Comparison of ENCODE assay signal across 8 cellular contexts in the genomic region with DNA sequence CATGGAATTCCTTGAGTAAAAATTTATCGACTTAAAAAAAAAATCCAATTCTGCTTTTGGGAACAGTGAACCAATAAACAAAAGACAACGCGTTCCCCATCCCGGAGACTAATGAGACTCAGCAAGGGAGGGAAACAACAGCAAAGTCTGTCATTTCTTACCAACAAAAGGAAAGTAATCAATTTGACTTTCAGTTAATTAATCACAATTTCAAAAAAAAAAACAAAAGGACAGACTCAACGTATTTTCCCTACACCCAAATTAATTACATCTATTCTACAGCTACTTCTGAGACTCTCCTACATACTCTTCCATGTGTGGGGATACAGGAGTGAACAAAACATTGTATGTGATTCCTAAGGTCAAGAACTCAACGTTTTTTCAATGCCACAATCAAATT. TPM values are rescaled to one million over a fixed set of nuclear protein-coding genes. Genes with fewer than 3 reads are reported as not detected.
DNase-seq lines count a peak whose midpoint lies in the region; ATAC-seq, FAIRE-seq and TF ChIP-seq lines count a peak whose summit lies in the region.

No MANE protein-coding gene starts in this region.

- H3K27me3 ChIP-seq in H7 (ENCODE audit: control insufficient read depth, insufficient read depth, low read length) = no peaks in the 10 kb centered on the region
- no peaks in the 10 kb centered on the region for H3K27me3 ChIP-seq in SJSA1 (replicated peaks)
- no peaks in the 10 kb centered on the region for H3K27me3 ChIP-seq in esophagus muscularis mucosa

- H3K27ac ChIP-seq in SJSA1 (0 out of 2 replicates have a peak overlapping the region, but pooled peaks have one; percentile 99), esophagus muscularis mucosa (replicated peaks in 1 of 4) (peak overlapping the region; percentile 96 to 99 (median 98))

- peak; percentile 25 for DNase-seq in H7
- peak in 1 of 2 experiments; percentile 25 for DNase-seq in SJSA1 (ENCODE audit: low read depth in 1 of 2, low spot score in 2 of 2)
- DNase-seq in esophagus muscularis mucosa (ENCODE audit: extremely low spot score) = no peak
- no peak for DNase-seq in retinal pigment epithelial cell (ENCODE audit: low read depth)
- DNase-seq in HTR-8/SVneo (ENCODE audit: insufficient read length, low spot score) = no peak
- no peak for DNase-seq in GOT3 (lab: John Stamatoyannopoulos, UW)
- DNase-seq in SIG-M5 (lab: John Stamatoyannopoulos, UW) = no peak
- DNase-seq in Right ventricle myocardium superior = no peak

- H3K36me3 ChIP-seq in H7 (replicated peaks; ENCODE audit: control insufficient read depth, insufficient read depth, low read length) = no peaks in the 10 kb centered on the region
- H3K36me3 ChIP-seq in SJSA1 = peaks cover 8% of the 10 kb centered on the region
- no peaks in the 10 kb centered on the region for H3K36me3 ChIP-seq in esophagus muscularis mucosa

- TF ChIP-seq CTCF in esophagus muscularis mucosa (IDR thresholded peaks at IDR 0.05) (no peak), retinal pigment epithelial cell (conservative IDR thresholded peaks at IDR 0.05; ENCODE audit: low read depth, low read length) (no peak)

- no peak for FAIRE-seq in HTR-8/SVneo (lab: Jason Lieb, UNC)

- H3K4me3 ChIP-seq in H7 (ENCODE audit: insufficient read depth, low read depth, low read length) (peak overlapping the region; percentile 29; the same call in 1 of the 2 replicates), SJSA1 (peak overlapping the region; percentile 99), esophagus muscularis mucosa (peak overlapping the region; percentile 88 to 97 (median 94)), retinal pigment epithelial cell (ENCODE audit: low read length) (peak overlapping the region; percentile 86)

- no peaks in the 10 kb centered on the region; the same call in 1 of the 2 replicates for H3K9me3 ChIP-seq in SJSA1 (replicated peaks)
- no peaks in the 10 kb centered on the region for H3K9me3 ChIP-seq in esophagus muscularis mucosa

- ATAC-seq in Right ventricle myocardium superior (ENCODE audit: poor library complexity) = no peak

- H3K4me1 ChIP-seq in SJSA1 (replicated peaks) (peaks cover 31% of the 10 kb centered on the region), esophagus muscularis mucosa (peaks cover 46 to 69% (median 65%) of the 10 kb centered on the region in 4 donors)

- WGBS in esophagus muscularis mucosa = 36% methylated on average over 6 of the region's 6 CpGs

- TF ChIP-seq EP300 in esophagus muscularis mucosa (IDR thresholded peaks at IDR 0.05) = no peak

- no peak for TF ChIP-seq POLR2A in esophagus muscularis mucosa (IDR thresholded peaks at IDR 0.05; ENCODE audit: low read depth)

- intact Hi-C loops in esophagus muscularis mucosa (cut with DNase I) (no loop called here), Right ventricle myocardium superior (cut with DNase I) (loop anchor here (10.0 kb wide), 1 partner anchor 70 kb away; no protein-coding TSS in a partner anchor)

RNA-seq across cellular contexts. Expression of a gene that starts 1.9 kb away (rescaled TPM):
- 64.6 and 72.1 TPM in 2 replicates for total RNA-seq in H7 (2014; rRNA removed; shearing (Covaris generic))
- total RNA-seq in SJSA1 (2014; rRNA removed; shearing (Covaris generic)) = 111 and 142 TPM in 2 replicates
- total RNA-seq in esophagus muscularis mucosa (100 to 1,000 TPM in 1 of 4 donors, 10 to 100 TPM in 3; 86.6 to 105 (median 90.4) TPM), Right ventricle myocardium superior (114 TPM)

Comparison
In these comparisons a context has a peak if more than half of its experiments do, and no peak if none do; other contexts are left out.
1. H3K4me3 ChIP-seq: peak in every context shown above with its lines; median percentile 99 in SJSA1; 94 in esophagus muscularis mucosa; 86 in retinal pigment epithelial cell; 29 in H7.